In the genomic region with DNA sequence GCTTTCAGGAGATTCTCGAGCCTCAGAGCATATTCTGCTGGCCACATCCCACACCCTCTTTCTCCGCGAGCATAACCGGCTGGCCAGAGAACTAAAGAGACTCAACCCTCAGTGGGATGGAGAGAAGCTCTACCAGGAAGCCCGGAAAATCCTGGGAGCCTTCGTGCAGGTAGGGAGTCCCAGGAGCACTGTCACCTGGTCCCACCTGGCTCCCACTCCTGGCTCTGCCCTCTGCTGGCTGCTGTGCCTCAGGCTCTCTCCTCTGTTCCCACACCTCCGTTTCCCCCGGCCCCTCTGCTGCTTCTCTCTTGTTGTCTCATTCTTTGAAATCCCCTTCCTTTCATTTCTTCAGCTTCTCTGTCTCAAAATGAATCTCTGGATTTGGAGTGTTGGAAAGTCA, we compare ENCODE assay signal across 1 cellular context.
TF ChIP-seq lines count a peak whose summit lies in the region.

No MANE protein-coding gene starts in this region.

TF ChIP-seq in K562, 482 proteins besides CTCF, POLR2A, EP300 and RAD21:
- TF ChIP-seq POLR2B (IDR thresholded peaks at IDR 0.05; ENCODE audit: low read depth, partially characterized antibody) (no peak), ZEB2 (IDR thresholded peaks at IDR 0.05) (peak; percentile 33; the same call in 1 of the 2 replicates), GABPB2 (CRISPR knock-in tag; conservative IDR thresholded peaks at IDR 0.05) (no peak), SREBF1 (IDR thresholded peaks at IDR 0.05; ENCODE audit: borderline replicate concordance, low read depth, low read length) (no peak)
- TF ChIP-seq, protein P1, sequence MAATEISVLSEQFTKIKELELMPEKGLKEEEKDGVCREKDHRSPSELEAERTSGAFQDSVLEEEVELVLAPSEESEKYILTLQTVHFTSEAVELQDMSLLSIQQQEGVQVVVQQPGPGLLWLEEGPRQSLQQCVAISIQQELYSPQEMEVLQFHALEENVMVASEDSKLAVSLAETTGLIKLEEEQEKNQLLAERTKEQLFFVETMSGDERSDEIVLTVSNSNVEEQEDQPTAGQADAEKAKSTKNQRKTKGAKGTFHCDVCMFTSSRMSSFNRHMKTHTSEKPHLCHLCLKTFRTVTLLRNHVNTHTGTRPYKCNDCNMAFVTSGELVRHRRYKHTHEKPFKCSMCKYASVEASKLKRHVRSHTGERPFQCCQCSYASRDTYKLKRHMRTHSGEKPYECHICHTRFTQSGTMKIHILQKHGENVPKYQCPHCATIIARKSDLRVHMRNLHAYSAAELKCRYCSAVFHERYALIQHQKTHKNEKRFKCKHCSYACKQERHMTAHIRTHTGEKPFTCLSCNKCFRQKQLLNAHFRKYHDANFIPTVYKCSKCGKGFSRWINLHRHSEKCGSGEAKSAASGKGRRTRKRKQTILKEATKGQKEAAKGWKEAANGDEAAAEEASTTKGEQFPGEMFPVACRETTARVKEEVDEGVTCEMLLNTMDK (IDR thresholded peaks at IDR 0.05; ENCODE audit: borderline replicate concordance, insufficient read depth, low read depth, low read length, poor library complexity, severe bottlenecking), result peak; percentile 41
